In the genomic region with DNA sequence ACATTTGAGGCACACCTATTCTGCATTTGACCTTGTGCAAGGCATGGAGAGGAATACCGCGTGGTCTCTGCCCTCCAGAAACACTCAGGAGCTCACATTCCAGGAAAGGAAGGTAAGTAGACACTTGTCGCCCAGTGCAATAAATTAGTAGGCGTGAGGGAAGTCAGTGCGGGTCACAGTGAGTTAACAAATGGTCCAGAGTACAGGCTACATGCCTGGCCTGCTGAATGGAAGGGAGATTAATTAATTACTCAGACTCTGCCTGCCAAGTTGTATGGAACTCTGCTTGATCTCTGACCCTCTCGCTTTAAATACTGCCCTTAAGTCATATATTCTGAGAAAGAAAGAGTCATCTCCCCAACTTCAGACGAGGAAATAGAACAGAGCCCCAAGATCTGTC, we compare ENCODE assay signal across 13 cellular contexts.
"Had no signal": no experiment of that assay in that cellular context is flagged by ENCODE, and none has a peak within 500 bp of the region (broad histone marks: within the 10 kb centered on the region; RNA-seq: fewer than 3 reads in every experiment).

No MANE protein-coding gene starts in this region.

- H3K27me3 ChIP-seq: ascending aorta, right atrium auricular region, uterus had no signal

- H3K4me3 Mint-ChIP-seq: activated naive CD4-positive, alpha-beta T cell treated with anti-CD3 and anti-CD28 coated beads, Interleukin-2, amount 10 ng/mL, durations not matched to agents 7 days and 5 days had no signal

- H3K27me3 Mint-ChIP-seq: activated naive CD4-positive, alpha-beta T cell treated with anti-CD3 and anti-CD28 coated beads, Interleukin-2, amount 10 ng/mL, durations not matched to agents 7 days and 5 days had no signal

- DNase-seq: activated CD4-positive, alpha-beta T cell treated with anti-CD3 and anti-CD28 coated beads for 1 hour; activated CD4-positive, alpha-beta T cell treated with anti-CD3 and anti-CD28 coated beads, Interleukin-2, amount 50 U/mL, for 48 hours; activated naive CD4-positive, alpha-beta T cell treated with anti-CD3 and anti-CD28 coated beads, Interleukin-2, amount 10 ng/mL, durations not matched to agents 7 days and 5 days; left ventricle myocardium superior; stimulated activated CD4-positive, alpha-beta T cell treated with anti-CD3 and anti-CD28 coated beads, Interleukin-4, amount 100 ng/mL, for 24 hours; stimulated activated naive CD4-positive, alpha-beta T cell; tibial artery; uterus had no signal

- H3K9me3 ChIP-seq: ascending aorta, gastroesophageal sphincter, right atrium auricular region, tibial artery, uterus had no signal

- H3K4me1 Mint-ChIP-seq: activated naive CD4-positive, alpha-beta T cell treated with anti-CD3 and anti-CD28 coated beads, Interleukin-2, amount 10 ng/mL, durations not matched to agents 7 days and 5 days had no signal

- H3K36me3 Mint-ChIP-seq: activated naive CD4-positive, alpha-beta T cell treated with anti-CD3 and anti-CD28 coated beads, Interleukin-2, amount 10 ng/mL, durations not matched to agents 7 days and 5 days had no signal

- H3K27ac Mint-ChIP-seq: activated naive CD4-positive, alpha-beta T cell treated with anti-CD3 and anti-CD28 coated beads, Interleukin-2, amount 10 ng/mL, durations not matched to agents 7 days and 5 days; activated T-helper 2 cell treated with anti-CD3 and anti-CD28 coated beads, Interferon-gamma antibody, Interleukin-2, Interleukin-4, amounts not matched to agents 10 μg/mL and 5 μg/mL and 100 μg/mL, durations not matched to agents 14 hours and 24 hours and 36 hours had no signal

- ATAC-seq: gastroesophageal sphincter, left ventricle myocardium superior had no signal

- H3K36me3 ChIP-seq: ascending aorta, gastroesophageal sphincter, right atrium auricular region, tibial artery, uterus had no signal

- H3K9me3 Mint-ChIP-seq: activated naive CD4-positive, alpha-beta T cell treated with anti-CD3 and anti-CD28 coated beads, Interleukin-2, amount 10 ng/mL, durations not matched to agents 7 days and 5 days; activated T-helper 2 cell treated with anti-CD3 and anti-CD28 coated beads, Interferon-gamma antibody, Interleukin-2, Interleukin-4, amounts not matched to agents 10 μg/mL and 5 μg/mL and 100 μg/mL, durations not matched to agents 14 hours and 24 hours and 36 hours had no signal

- H3K4me1 ChIP-seq: ascending aorta, gastroesophageal sphincter, right atrium auricular region, tibial artery, uterus had no signal

- H3K27ac ChIP-seq: ascending aorta, gastroesophageal sphincter, right atrium auricular region, skin epidermis, tibial artery, uterus had no signal

- H3K4me3 ChIP-seq: ascending aorta, gastroesophageal sphincter, right atrium auricular region, skin epidermis, tibial artery, uterus had no signal
